Comparison of ENCODE assay signal across 1 cellular context in the genomic region with DNA sequence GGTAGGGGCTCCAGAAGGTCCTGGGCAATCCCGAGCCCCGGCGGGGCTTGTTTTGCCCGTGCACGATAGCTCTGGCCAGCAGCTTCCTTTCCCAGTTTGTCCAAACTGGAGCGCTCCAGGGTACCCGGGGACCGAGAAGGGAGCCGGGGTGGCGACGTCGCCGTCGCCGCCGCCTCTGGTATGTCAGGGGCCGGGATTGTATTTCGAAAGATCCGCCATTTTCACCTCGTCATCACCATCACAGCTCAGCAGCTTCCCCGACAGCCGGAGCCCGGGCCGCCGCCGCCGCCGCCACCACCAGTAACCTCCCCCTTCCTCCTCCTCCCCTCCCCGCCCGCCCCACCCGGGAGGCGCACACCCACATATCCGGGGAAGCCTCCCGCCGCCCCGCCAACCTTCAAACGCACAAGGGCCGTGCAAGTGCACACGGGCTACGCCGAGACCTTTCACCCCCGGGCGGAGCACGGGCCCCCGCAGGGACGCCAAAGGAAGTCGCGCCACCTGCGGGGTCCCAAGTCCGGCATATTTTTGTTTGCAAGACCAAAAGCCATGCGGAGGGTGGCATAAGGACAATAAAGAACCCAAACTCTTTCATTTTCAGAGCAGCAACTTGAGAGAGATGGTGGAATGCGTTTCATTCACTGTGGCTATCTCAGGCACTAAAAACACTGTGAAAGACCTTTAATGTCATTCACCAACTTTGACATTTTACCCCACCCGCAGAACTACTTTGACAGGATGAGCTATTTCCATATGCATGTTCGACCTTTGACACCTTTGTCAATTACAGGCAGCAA.
TF ChIP-seq lines count a peak whose summit lies in the region.

TSS of gene LIN54 (minus strand) at position 302 of the 797 bp plus-strand sequence. CDS start 25,979 bp downstream, outside the sequence.

TF ChIP-seq in K562, 482 proteins besides CTCF, POLR2A, EP300 and RAD21 (continued from another document and continues in another):
- TF ChIP-seq, protein P1, sequence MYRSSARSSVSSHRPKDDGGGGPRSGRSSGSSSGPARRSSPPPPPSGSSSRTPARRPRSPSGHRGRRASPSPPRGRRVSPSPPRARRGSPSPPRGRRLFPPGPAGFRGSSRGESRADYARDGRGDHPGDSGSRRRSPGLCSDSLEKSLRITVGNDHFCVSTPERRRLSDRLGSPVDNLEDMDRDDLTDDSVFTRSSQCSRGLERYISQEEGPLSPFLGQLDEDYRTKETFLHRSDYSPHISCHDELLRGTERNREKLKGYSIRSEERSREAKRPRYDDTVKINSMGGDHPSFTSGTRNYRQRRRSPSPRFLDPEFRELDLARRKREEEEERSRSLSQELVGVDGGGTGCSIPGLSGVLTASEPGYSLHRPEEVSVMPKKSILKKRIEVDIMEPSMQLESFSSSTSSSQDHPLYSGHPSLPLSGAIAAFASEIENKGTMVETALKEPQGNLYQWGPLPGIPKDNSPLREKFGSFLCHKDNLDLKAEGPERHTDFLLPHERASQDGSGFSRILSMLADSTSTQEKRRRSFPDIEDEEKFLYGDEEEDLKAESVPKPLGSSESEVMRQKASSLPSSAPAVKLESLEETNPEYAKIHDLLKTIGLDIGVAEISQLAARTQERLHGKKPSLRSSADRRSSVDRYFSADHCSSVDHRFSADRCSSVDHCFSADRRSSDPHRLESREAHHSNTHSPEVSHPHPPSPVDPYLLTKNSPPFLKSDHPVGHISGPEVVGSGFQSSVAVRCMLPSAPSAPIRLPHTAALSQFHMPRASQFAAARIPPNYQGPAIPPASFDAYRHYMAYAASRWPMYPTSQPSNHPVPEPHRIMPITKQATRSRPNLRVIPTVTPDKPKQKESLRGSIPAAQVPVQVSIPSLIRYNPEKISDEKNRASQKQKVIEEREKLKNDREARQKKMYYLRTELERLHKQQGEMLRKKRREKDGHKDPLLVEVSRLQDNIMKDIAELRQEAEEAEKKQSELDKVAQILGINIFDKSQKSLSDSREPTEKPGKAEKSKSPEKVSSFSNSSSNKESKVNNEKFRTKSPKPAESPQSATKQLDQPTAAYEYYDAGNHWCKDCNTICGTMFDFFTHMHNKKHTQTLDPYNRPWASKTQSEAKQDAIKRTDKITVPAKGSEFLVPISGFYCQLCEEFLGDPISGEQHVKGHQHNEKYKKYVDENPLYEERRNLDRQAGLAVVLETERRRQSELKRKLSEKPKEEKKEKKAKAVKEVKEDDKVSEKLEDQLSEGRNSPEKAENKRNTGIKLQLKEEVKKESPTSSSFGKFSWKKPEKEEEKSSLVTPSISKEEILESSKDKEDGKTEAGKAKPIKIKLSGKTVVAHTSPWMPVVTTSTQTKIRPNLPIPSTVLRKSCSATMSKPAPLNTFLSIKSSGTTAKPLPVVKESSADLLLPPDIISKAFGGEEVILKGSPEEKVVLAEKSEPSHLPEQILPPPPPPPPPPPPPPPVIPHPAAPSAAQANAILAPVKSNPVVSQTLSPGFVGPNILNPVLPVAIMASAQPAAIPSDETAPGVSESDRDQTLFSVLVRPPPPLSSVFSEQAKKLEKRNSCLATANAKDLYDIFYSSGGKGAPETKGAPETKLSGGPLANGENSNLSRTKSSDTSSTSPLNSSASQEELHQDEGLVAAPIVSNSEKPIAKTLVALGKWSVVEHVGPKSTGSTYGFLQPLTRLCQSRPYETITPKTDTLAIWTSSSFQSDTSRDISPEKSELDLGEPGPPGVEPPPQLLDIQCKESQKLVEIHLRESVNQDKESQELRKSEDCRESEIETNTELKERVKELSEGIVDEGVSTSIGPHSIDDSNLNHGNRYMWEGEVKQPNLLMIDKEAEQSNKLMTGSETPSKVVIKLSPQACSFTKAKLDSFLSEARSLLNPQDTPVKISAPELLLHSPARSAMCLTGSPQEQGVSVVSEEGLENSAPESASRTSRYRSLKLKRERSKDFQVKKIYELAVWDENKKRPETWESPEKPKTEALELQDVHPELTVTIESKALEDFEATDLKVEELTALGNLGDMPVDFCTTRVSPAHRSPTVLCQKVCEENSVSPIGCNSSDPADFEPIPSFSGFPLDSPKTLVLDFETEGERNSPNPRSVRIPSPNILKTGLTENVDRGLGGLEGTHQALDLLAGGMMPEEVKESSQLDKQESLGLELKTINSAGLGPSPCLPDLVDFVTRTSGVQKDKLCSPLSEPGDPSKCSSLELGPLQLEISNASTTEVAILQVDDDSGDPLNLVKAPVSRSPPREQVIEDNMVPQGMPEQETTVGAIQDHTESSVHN (IDR thresholded peaks at IDR 0.05; ENCODE audit: borderline replicate concordance in 1 of 2, low read depth in 1 of 2), result no peak
- no peak for TF ChIP-seq ZNF583 (CRISPR knock-in tag; IDR thresholded peaks at IDR 0.05)
- no peak for TF ChIP-seq SRSF9 (IDR thresholded peaks at IDR 0.05; ENCODE audit: borderline replicate concordance, low read depth, low read length)
- no peak for TF ChIP-seq ZNF655 (CRISPR knock-in tag; IDR thresholded peaks at IDR 0.05)
- TF ChIP-seq, protein P2, sequence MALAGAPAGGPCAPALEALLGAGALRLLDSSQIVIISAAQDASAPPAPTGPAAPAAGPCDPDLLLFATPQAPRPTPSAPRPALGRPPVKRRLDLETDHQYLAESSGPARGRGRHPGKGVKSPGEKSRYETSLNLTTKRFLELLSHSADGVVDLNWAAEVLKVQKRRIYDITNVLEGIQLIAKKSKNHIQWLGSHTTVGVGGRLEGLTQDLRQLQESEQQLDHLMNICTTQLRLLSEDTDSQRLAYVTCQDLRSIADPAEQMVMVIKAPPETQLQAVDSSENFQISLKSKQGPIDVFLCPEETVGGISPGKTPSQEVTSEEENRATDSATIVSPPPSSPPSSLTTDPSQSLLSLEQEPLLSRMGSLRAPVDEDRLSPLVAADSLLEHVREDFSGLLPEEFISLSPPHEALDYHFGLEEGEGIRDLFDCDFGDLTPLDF (CRISPR knock-in tag; IDR thresholded peaks at IDR 0.05), result no peak
- no peak for TF ChIP-seq MIER1 (IDR thresholded peaks at IDR 0.05; ENCODE audit: low read depth)
- no peak for TF ChIP-seq ESRRB (CRISPR knock-in tag; IDR thresholded peaks at IDR 0.05; ENCODE audit: borderline replicate concordance)
- no peak for TF ChIP-seq SREBF1 (IDR thresholded peaks at IDR 0.05; ENCODE audit: borderline replicate concordance, low read depth, low read length)
- 0 out of 2 replicates have a peak, but pooled peaks have one; percentile 8 for TF ChIP-seq MAFG (tag; conservative IDR thresholded peaks at IDR 0.05)
- no peak for TF ChIP-seq HOXB6 (CRISPR knock-in tag; IDR thresholded peaks at IDR 0.05; ENCODE audit: borderline replicate concordance)
- TF ChIP-seq MNT (conservative IDR thresholded peaks at IDR 0.05), result peak; percentile 66 to 84
- TF ChIP-seq HLTF (IDR thresholded peaks at IDR 0.05), result no peak
- TF ChIP-seq MEF2D (tag; conservative IDR thresholded peaks at IDR 0.05; ENCODE audit: low read depth), result no peak
- TF ChIP-seq CBX3 (IDR thresholded peaks at IDR 0.05; ENCODE audit: borderline replicate concordance in 1 of 2, low read length in 2 of 2), result no peak
- peak; percentile 62 for TF ChIP-seq HMGN3 (IDR thresholded peaks at IDR 0.05; ENCODE audit: borderline replicate concordance, extremely low read depth, insufficient read length, low read depth, low read length)
- TF ChIP-seq, protein P3, sequence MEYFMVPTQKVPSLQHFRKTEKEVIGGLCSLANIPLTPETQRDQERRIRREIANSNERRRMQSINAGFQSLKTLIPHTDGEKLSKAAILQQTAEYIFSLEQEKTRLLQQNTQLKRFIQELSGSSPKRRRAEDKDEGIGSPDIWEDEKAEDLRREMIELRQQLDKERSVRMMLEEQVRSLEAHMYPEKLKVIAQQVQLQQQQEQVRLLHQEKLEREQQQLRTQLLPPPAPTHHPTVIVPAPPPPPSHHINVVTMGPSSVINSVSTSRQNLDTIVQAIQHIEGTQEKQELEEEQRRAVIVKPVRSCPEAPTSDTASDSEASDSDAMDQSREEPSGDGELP (CRISPR knock-in tag; IDR thresholded peaks at IDR 0.05; ENCODE audit: borderline replicate concordance), result 0 out of 2 replicates have a peak, but pooled peaks have one; percentile 10
- TF ChIP-seq SETDB1 (IDR thresholded peaks at IDR 0.05; ENCODE audit: low read length), result no peak
- TF ChIP-seq TGIF2 (CRISPR knock-in tag; IDR thresholded peaks at IDR 0.05), result no peak
- TF ChIP-seq NFIC (IDR thresholded peaks at IDR 0.05), result no peak
- TF ChIP-seq MTA2 (IDR thresholded peaks at IDR 0.05; ENCODE audit: low read depth), result no peak
- TF ChIP-seq NR2C2 (CRISPR knock-in tag; IDR thresholded peaks at IDR 0.05), result no peak
- TF ChIP-seq NR2C2 (tag; IDR thresholded peaks at IDR 0.05), result peak; percentile 82
- TF ChIP-seq STAT5B (CRISPR knock-in tag; IDR thresholded peaks at IDR 0.05), result no peak
- TF ChIP-seq ELF2 (CRISPR knock-in tag; IDR thresholded peaks at IDR 0.05), result no peak
- no peak for TF ChIP-seq SMAD2 (IDR thresholded peaks at IDR 0.05; ENCODE audit: low read depth, low read length)
- TF ChIP-seq, protein P4, sequence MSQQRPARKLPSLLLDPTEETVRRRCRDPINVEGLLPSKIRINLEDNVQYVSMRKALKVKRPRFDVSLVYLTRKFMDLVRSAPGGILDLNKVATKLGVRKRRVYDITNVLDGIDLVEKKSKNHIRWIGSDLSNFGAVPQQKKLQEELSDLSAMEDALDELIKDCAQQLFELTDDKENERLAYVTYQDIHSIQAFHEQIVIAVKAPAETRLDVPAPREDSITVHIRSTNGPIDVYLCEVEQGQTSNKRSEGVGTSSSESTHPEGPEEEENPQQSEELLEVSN (IDR thresholded peaks at IDR 0.05; ENCODE audit: borderline replicate concordance in 1 of 2, extremely low read depth in 1 of 2, insufficient read depth in 1 of 2, insufficient read length in 1 of 2, low read depth in 1 of 2, low read length in 1 of 2, poor library complexity in 1 of 2, severe bottlenecking in 1 of 2), result peak in 1 of 2 experiments; percentile 36
- 0 out of 2 replicates have a peak, but pooled peaks have one; percentile 5 for TF ChIP-seq TCF3 (CRISPR knock-in tag; IDR thresholded peaks at IDR 0.05)
- no peak for TF ChIP-seq HNRNPK (IDR thresholded peaks at IDR 0.05; ENCODE audit: low read depth, low read length, poor library complexity, severe bottlenecking)
- no peak for TF ChIP-seq GATAD2A (IDR thresholded peaks at IDR 0.05)
- TF ChIP-seq CTBP1 (IDR thresholded peaks at IDR 0.05; ENCODE audit: borderline replicate concordance), result no peak
- no peak for TF ChIP-seq ZNF165 (CRISPR knock-in tag; IDR thresholded peaks at IDR 0.05; ENCODE audit: borderline replicate concordance)
- TF ChIP-seq MITF (IDR thresholded peaks at IDR 0.05), result no peak
- 0 out of 2 replicates have a peak, but pooled peaks have one; percentile 27 for TF ChIP-seq FOSL1 (tag; conservative IDR thresholded peaks at IDR 0.05)
- TF ChIP-seq, protein P5, sequence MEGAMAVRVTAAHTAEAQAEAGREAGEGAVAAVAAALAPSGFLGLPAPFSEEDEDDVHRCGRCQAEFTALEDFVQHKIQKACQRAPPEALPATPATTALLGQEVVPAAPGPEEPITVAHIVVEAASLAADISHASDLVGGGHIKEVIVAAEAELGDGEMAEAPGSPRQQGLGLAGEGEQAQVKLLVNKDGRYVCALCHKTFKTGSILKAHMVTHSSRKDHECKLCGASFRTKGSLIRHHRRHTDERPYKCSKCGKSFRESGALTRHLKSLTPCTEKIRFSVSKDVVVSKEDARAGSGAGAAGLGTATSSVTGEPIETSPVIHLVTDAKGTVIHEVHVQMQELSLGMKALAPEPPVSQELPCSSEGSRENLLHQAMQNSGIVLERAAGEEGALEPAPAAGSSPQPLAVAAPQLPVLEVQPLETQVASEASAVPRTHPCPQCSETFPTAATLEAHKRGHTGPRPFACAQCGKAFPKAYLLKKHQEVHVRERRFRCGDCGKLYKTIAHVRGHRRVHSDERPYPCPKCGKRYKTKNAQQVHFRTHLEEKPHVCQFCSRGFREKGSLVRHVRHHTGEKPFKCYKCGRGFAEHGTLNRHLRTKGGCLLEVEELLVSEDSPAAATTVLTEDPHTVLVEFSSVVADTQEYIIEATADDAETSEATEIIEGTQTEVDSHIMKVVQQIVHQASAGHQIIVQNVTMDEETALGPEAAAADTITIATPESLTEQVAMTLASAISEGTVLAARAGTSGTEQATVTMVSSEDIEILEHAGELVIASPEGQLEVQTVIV (CRISPR knock-in tag; IDR thresholded peaks at IDR 0.05; ENCODE audit: borderline replicate concordance), result no peak
- TF ChIP-seq MLLT1 (IDR thresholded peaks at IDR 0.05), result no peak
- no peak for TF ChIP-seq SPI1 (IDR thresholded peaks at IDR 0.05; ENCODE audit: borderline replicate concordance, low read depth, low read length)
